1 cellular context compared by ENCODE assay signal in the genomic region with DNA sequence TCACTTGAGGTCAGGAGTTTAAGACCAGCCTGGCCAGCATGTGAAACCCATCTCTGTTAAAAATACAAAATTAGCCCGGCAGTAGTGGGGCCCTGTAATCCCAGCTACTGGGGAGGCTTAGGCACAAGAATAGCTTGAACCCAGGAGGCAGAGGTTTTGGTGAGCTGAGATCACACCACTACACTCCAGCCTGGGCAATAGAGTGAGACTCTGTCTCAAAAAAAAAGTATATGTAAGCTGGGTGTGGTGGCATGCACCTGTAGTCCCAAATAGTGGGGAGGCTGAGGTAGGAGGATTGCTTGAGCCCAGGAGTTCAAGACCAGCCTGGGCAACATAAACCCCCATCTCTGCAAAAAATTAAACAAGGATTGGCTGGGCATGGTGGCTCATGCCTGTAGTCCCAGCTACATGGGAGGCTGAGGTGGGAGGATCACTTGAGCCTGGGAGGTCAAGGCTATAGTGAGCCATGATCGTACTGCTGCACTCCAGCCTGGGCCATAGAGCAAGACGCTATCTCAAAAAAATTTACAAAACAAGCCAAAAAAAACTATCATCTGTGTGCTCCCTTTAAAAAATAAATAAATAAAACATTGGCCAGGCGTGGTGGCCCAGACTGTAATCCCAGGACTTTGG.
TF ChIP-seq lines count a peak whose summit lies in the region.

No MANE protein-coding gene starts in this region.

TF ChIP-seq in K562, 482 proteins besides CTCF, POLR2A, EP300 and RAD21 (continued from another document):
- TF ChIP-seq, protein P1, sequence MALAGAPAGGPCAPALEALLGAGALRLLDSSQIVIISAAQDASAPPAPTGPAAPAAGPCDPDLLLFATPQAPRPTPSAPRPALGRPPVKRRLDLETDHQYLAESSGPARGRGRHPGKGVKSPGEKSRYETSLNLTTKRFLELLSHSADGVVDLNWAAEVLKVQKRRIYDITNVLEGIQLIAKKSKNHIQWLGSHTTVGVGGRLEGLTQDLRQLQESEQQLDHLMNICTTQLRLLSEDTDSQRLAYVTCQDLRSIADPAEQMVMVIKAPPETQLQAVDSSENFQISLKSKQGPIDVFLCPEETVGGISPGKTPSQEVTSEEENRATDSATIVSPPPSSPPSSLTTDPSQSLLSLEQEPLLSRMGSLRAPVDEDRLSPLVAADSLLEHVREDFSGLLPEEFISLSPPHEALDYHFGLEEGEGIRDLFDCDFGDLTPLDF (CRISPR knock-in tag; IDR thresholded peaks at IDR 0.05): no peak
- no peak for TF ChIP-seq ZKSCAN1 (IDR thresholded peaks at IDR 0.05; ENCODE audit: low read depth, low read length)
- TF ChIP-seq ZNF124 (CRISPR knock-in tag; IDR thresholded peaks at IDR 0.05): peak; percentile 82; the same call in 1 of the 2 replicates
- 0 out of 2 replicates have a peak, but pooled peaks have one; percentile 12 for TF ChIP-seq ZNF398 (CRISPR knock-in tag; IDR thresholded peaks at IDR 0.05)
- no peak for TF ChIP-seq ZNF384 (IDR thresholded peaks at IDR 0.05; ENCODE audit: low read depth, low read length)
- TF ChIP-seq, protein P2, sequence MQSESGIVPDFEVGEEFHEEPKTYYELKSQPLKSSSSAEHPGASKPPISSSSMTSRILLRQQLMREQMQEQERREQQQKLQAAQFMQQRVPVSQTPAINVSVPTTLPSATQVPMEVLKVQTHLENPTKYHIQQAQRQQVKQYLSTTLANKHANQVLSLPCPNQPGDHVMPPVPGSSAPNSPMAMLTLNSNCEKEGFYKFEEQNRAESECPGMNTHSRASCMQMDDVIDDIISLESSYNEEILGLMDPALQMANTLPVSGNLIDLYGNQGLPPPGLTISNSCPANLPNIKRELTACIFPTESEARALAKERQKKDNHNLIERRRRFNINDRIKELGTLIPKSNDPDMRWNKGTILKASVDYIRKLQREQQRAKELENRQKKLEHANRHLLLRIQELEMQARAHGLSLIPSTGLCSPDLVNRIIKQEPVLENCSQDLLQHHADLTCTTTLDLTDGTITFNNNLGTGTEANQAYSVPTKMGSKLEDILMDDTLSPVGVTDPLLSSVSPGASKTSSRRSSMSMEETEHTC (IDR thresholded peaks at IDR 0.05): no peak
- peak; percentile 15; the same call in 1 of the 2 replicates for TF ChIP-seq PHF8 (IDR thresholded peaks at IDR 0.05; ENCODE audit: borderline replicate concordance, low read length)
- no peak for TF ChIP-seq U2AF2 (optimal IDR thresholded peaks at IDR 0.05; ENCODE audit: low read depth, low read length)
- TF ChIP-seq, protein P3, sequence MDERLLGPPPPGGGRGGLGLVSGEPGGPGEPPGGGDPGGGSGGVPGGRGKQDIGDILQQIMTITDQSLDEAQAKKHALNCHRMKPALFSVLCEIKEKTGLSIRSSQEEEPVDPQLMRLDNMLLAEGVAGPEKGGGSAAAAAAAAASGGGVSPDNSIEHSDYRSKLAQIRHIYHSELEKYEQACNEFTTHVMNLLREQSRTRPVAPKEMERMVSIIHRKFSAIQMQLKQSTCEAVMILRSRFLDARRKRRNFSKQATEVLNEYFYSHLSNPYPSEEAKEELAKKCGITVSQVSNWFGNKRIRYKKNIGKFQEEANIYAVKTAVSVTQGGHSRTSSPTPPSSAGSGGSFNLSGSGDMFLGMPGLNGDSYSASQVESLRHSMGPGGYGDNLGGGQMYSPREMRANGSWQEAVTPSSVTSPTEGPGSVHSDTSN (CRISPR knock-in tag; IDR thresholded peaks at IDR 0.05; ENCODE audit: low read depth): no peak
- TF ChIP-seq, protein P3 (tag; conservative IDR thresholded peaks at IDR 0.05; ENCODE audit: low read depth): no peak
- peak; percentile 27; the same call in 1 of the 2 replicates for TF ChIP-seq ZFP1 (CRISPR knock-in tag; IDR thresholded peaks at IDR 0.05)
- no peak for TF ChIP-seq NR2C2 (CRISPR knock-in tag; IDR thresholded peaks at IDR 0.05)
- TF ChIP-seq NR2C2 (tag; IDR thresholded peaks at IDR 0.05): no peak
- no peak for TF ChIP-seq CC2D1A (IDR thresholded peaks at IDR 0.05)
- TF ChIP-seq ZNF134 (CRISPR knock-in tag; conservative IDR thresholded peaks at IDR 0.05): 0 out of 2 replicates have a peak, but pooled peaks have one; percentile 14
- 0 out of 2 replicates have a peak, but pooled peaks have one; percentile 2 for TF ChIP-seq ZNF507 (tag; conservative IDR thresholded peaks at IDR 0.05)
- TF ChIP-seq ZNF449 (CRISPR knock-in tag; IDR thresholded peaks at IDR 0.05): no peak
- TF ChIP-seq ZNF57 (CRISPR knock-in tag; IDR thresholded peaks at IDR 0.05): no peak
- TF ChIP-seq STAT5B (CRISPR knock-in tag; IDR thresholded peaks at IDR 0.05): no peak
- 0 out of 2 replicates have a peak, but pooled peaks have one; percentile 7 for TF ChIP-seq SMC3 (conservative IDR thresholded peaks at IDR 0.05; ENCODE audit: insufficient read depth, low read depth, low read length)
- no peak for TF ChIP-seq KAT2B (IDR thresholded peaks at IDR 0.05; ENCODE audit: low read depth, low read length)
- no peak for TF ChIP-seq TOE1 (IDR thresholded peaks at IDR 0.05; ENCODE audit: borderline replicate concordance)
- 0 out of 2 replicates have a peak, but pooled peaks have one; percentile 56 for TF ChIP-seq TOE1 (CRISPR knock-in tag; IDR thresholded peaks at IDR 0.05; ENCODE audit: borderline replicate concordance, low read depth)
- no peak for TF ChIP-seq PURB (CRISPR knock-in tag; IDR thresholded peaks at IDR 0.05; ENCODE audit: low read depth)
- no peak for TF ChIP-seq ZNF174 (CRISPR knock-in tag; IDR thresholded peaks at IDR 0.05)
- TF ChIP-seq E2F4 (CRISPR knock-in tag; IDR thresholded peaks at IDR 0.05; ENCODE audit: low read depth): peak; percentile 67; the same call in 1 of the 2 replicates
- no peak for TF ChIP-seq SMARCA4 (IDR thresholded peaks at IDR 0.05)
- TF ChIP-seq SLC30A9 (CRISPR knock-in tag; IDR thresholded peaks at IDR 0.05): no peak
- no peak for TF ChIP-seq RAD51 (IDR thresholded peaks at IDR 0.05; ENCODE audit: borderline replicate concordance, low read depth)
- no peak for TF ChIP-seq FOXJ3 (CRISPR knock-in tag; IDR thresholded peaks at IDR 0.05)
- TF ChIP-seq ZNF785 (CRISPR knock-in tag; IDR thresholded peaks at IDR 0.05): no peak
- TF ChIP-seq IRF2 (CRISPR knock-in tag; IDR thresholded peaks at IDR 0.05): peak; percentile 79; the same call in 1 of the 2 replicates
- peak; percentile 79; the same call in 1 of the 2 replicates for TF ChIP-seq ZNF282 (CRISPR knock-in tag; IDR thresholded peaks at IDR 0.05)
- peak; percentile 25; the same call in 1 of the 2 replicates for TF ChIP-seq MAX (CRISPR knock-in tag; IDR thresholded peaks at IDR 0.05)
- TF ChIP-seq ZNF445 (CRISPR knock-in tag; IDR thresholded peaks at IDR 0.05; ENCODE audit: low read depth): no peak
